ENCODE assay signal across 14 cellular contexts in genomic region chr5:88792144-88792840, GRCh38.
DNase-seq lines count a peak whose midpoint lies in the region; ATAC-seq and TF ChIP-seq lines count a peak whose summit lies in the region.
"Had no signal": no experiment of that assay in that cellular context is flagged by ENCODE, and none has a peak within 500 bp of the region (broad histone marks: within the 10 kb centered on the region; RNA-seq: fewer than 3 reads in every experiment).

No MANE protein-coding gene starts in this region.

- peaks cover 4% of the 10 kb centered on the region for H3K27me3 ChIP-seq in foreskin keratinocyte
- H3K27me3 ChIP-seq in mammary epithelial cell (ENCODE audit: insufficient read depth, low read length): peaks cover 2% of the 10 kb centered on the region
- H3K27me3 ChIP-seq: esophagus muscularis mucosa, right lobe of liver had no signal

- peaks cover 2% of the 10 kb centered on the region for H3K27me3 Mint-ChIP-seq in activated CD4-positive, alpha-beta memory T cell treated with anti-CD3 and anti-CD28 coated beads, Interleukin-2, amount 10 ng/mL, durations not matched to agents 7 days and 5 days

- in situ Hi-C loops in mammary epithelial cell (cut with MboI; ENCODE audit: low sequenced_read_pairs in 2 of 2): no loop called here

- H4K20me1 ChIP-seq in mammary epithelial cell (ENCODE audit: insufficient read depth, low read length): no peaks in the 10 kb centered on the region

- CTCF ChIA-PET in mammary epithelial cell (lab: Charles Lee; ENCODE audit: low non-redundant PET): no interaction called here
- CTCF ChIA-PET in activated CD4-positive, alpha-beta memory T cell treated with anti-CD3 and anti-CD28 coated beads, Interleukin-2, amount 10 ng/mL, durations not matched to agents 7 days and 5 days (lab: Charles Lee): no interaction called here

- H3K27ac ChIP-seq in foreskin keratinocyte (no peak overlapping the region), mammary epithelial cell (ENCODE audit: insufficient read depth, low read depth, low read length) (no peak overlapping the region)
- H3K27ac ChIP-seq: esophagus muscularis mucosa, lower lobe of right lung, right lobe of liver had no signal

- H3K27ac Mint-ChIP-seq in activated CD4-positive, alpha-beta memory T cell treated with anti-CD3 and anti-CD28 coated beads, Interleukin-2, amount 10 ng/mL, durations not matched to agents 7 days and 5 days: no peak overlapping the region
- H3K27ac Mint-ChIP-seq: activated naive CD4-positive, alpha-beta T cell treated with anti-CD3 and anti-CD28 coated beads, Interleukin-2, amount 50 U/mL, for 72 hours; stimulated activated naive CD8-positive, alpha-beta T cell treated with anti-CD3 and anti-CD28 coated beads, Interleukin-15, Interleukin-2, amounts not matched to agents 100 ng/mL and 50 ng/mL, for 24 hours had no signal

- H3K4me1 Mint-ChIP-seq in activated CD4-positive, alpha-beta memory T cell treated with anti-CD3 and anti-CD28 coated beads, Interleukin-2, amount 10 ng/mL, durations not matched to agents 7 days and 5 days: no peaks in the 10 kb centered on the region

- no peak overlapping the region for H3K4me3 ChIP-seq in mammary epithelial cell (replicated peaks in 1 of 3; ENCODE audit: insufficient read depth in 1 of 3, low read depth in 2 of 3, low read length in 3 of 3)
- H3K4me3 ChIP-seq: esophagus muscularis mucosa, lower lobe of right lung, right lobe of liver had no signal

- dilution Hi-C loops in mammary epithelial cell (cut with HindIII; ENCODE audit: low sequenced_read_pairs): no loop called here

- H3K4me1 ChIP-seq in foreskin keratinocyte (no peaks in the 10 kb centered on the region), mammary epithelial cell (ENCODE audit: insufficient read depth, low read length) (no peaks in the 10 kb centered on the region)
- H3K4me1 ChIP-seq: right lobe of liver had no signal

- H3K36me3 ChIP-seq in mammary epithelial cell (ENCODE audit: insufficient read depth, low read length): no peaks in the 10 kb centered on the region
- H3K36me3 ChIP-seq: esophagus muscularis mucosa, lower lobe of right lung, right lobe of liver had no signal

- H3K9me3 Mint-ChIP-seq in activated CD4-positive, alpha-beta memory T cell treated with anti-CD3 and anti-CD28 coated beads, Interleukin-2, amount 10 ng/mL, durations not matched to agents 7 days and 5 days: no peaks in the 10 kb centered on the region
- H3K9me3 Mint-ChIP-seq: stimulated activated naive CD8-positive, alpha-beta T cell treated with anti-CD3 and anti-CD28 coated beads, Interleukin-15, Interleukin-2, amounts not matched to agents 100 ng/mL and 50 ng/mL, for 24 hours had no signal

- BruUV-seq in mammary epithelial cell (replicated peaks; lab: Mats Ljungman, UMichigan): no TSS peak

- H3K4me3 Mint-ChIP-seq in activated CD4-positive, alpha-beta memory T cell treated with anti-CD3 and anti-CD28 coated beads, Interleukin-2, amount 10 ng/mL, durations not matched to agents 7 days and 5 days: no peak overlapping the region
- H3K4me3 Mint-ChIP-seq: stimulated activated naive CD8-positive, alpha-beta T cell treated with anti-CD3 and anti-CD28 coated beads, Interleukin-15, Interleukin-2, amounts not matched to agents 100 ng/mL and 50 ng/mL, for 24 hours had no signal

- 89% methylated on average over 2 of the region's 2 CpGs for WGBS in mammary epithelial cell (ENCODE audit: low coverage, missing lambda C conversion rate)

- peak in 1 of 2 donors; percentile 33 for DNase-seq in foreskin keratinocyte
- no peak for DNase-seq in mammary epithelial cell
- no peak for DNase-seq in cerebellar nuclear complex (lab: John Stamatoyannopoulos, UW)
- DNase-seq in GM20000 (ENCODE audit: low spot score): no peak
- no peak for DNase-seq in activated CD4-positive, alpha-beta memory T cell treated with anti-CD3 and anti-CD28 coated beads, Interleukin-2, amount 10 ng/mL, durations not matched to agents 7 days and 5 days
- DNase-seq: lower lobe of right lung, NCI-H774, right lobe of liver had no signal

- no peak for TF ChIP-seq CTCF in foreskin keratinocyte (conservative IDR thresholded peaks at IDR 0.05)
- TF ChIP-seq CTCF in mammary epithelial cell (conservative IDR thresholded peaks at IDR 0.05 in 1 of 2, IDR thresholded peaks at IDR 0.05 in 1 of 2; ENCODE audit: extremely low read depth in 1 of 2, insufficient read depth in 1 of 2, low read depth in 1 of 2, low read length in 2 of 2): no peak
- TF ChIP-seq CTCF in GM20000 (IDR thresholded peaks at IDR 0.05; ENCODE audit: extremely low read depth, missing control alignments): no peak

- peak; percentile 92 for ATAC-seq in GM18511 (IDR thresholded peaks at IDR 0.05; ENCODE audit: unreplicated experiment)
- peak; percentile 92 for ATAC-seq in GM21786 (IDR thresholded peaks at IDR 0.05; ENCODE audit: unreplicated experiment)
- peak; percentile 81 for ATAC-seq in HG03442 (IDR thresholded peaks at IDR 0.05; ENCODE audit: unreplicated experiment)
- peak; percentile 78 for ATAC-seq in foreskin keratinocyte
- ATAC-seq: activated naive CD4-positive, alpha-beta T cell treated with anti-CD3 and anti-CD28 coated beads, Interleukin-2, amount 50 U/mL, for 72 hours; lower lobe of right lung; right lobe of liver had no signal

- no peaks in the 10 kb centered on the region for H3K36me3 Mint-ChIP-seq in activated CD4-positive, alpha-beta memory T cell treated with anti-CD3 and anti-CD28 coated beads, Interleukin-2, amount 10 ng/mL, durations not matched to agents 7 days and 5 days (ENCODE audit: low read depth)
- H3K36me3 Mint-ChIP-seq: activated naive CD4-positive, alpha-beta T cell treated with anti-CD3 and anti-CD28 coated beads, Interleukin-2, amount 50 U/mL, for 72 hours had no signal

- no peak overlapping the region for H3K9ac ChIP-seq in mammary epithelial cell (ENCODE audit: insufficient read depth, low read length)

- no peak overlapping the region for H3K4me2 ChIP-seq in mammary epithelial cell (ENCODE audit: insufficient read depth, low read depth, low read length)

- no peak overlapping the region for H2AFZ ChIP-seq in mammary epithelial cell (ENCODE audit: low read depth, low read length)

- no peaks in the 10 kb centered on the region for H3K9me3 ChIP-seq in mammary epithelial cell (replicated peaks; ENCODE audit: insufficient read depth, low read length)
- H3K9me3 ChIP-seq: esophagus muscularis mucosa, lower lobe of right lung, right lobe of liver had no signal

- intact Hi-C loops in mammary epithelial cell (cut with micrococcal nuclease): no loop called here

- POLR2A ChIA-PET in activated CD4-positive, alpha-beta memory T cell treated with anti-CD3 and anti-CD28 coated beads, Interleukin-2, amount 10 ng/mL, durations not matched to agents 7 days and 5 days (lab: Charles Lee): no interaction called here

- H3K79me2 ChIP-seq in mammary epithelial cell (ENCODE audit: insufficient read depth, low read length): no peaks in the 10 kb centered on the region
